ENCODE assay signal across 17 cellular contexts in genomic region chr19:5799247-5800241, GRCh38. TPM values are rescaled to one million over a fixed set of nuclear protein-coding genes. Genes with fewer than 3 reads are reported as not detected.
DNase-seq lines count a peak whose midpoint lies in the region; ATAC-seq lines count a peak whose summit lies in the region.
"Had no signal": no experiment of that assay in that cellular context is flagged by ENCODE, and none has a peak within 500 bp of the region (broad histone marks: within the 10 kb centered on the region; RNA-seq: fewer than 3 reads in every experiment).

No MANE protein-coding gene starts in this region.

- H2AK5ac ChIP-seq in neuronal stem cell (ENCODE audit: low read depth, low read length): peak overlapping the region; percentile 63

- H3K4ac ChIP-seq in neuronal stem cell (ENCODE audit: low read length): peak overlapping the region; percentile 66

- H4K8ac ChIP-seq in neuronal stem cell (ENCODE audit: low read depth, low read length): no peak overlapping the region

- H3K4me2 ChIP-seq in neuronal stem cell (ENCODE audit: insufficient read depth, low read length, poor library complexity, severe bottlenecking): no peak overlapping the region
- H3K4me2 ChIP-seq: PC-9 had no signal

- H2AFZ ChIP-seq in neuronal stem cell (ENCODE audit: low read length): peak overlapping the region; percentile 45
- H2AFZ ChIP-seq: PC-9 had no signal

- no CpG with 5 or more reads among the region's 37 CpGs for WGBS in neuronal stem cell (ENCODE audit: extremely low coverage in 2 of 2, insufficient read length in 2 of 2, insufficient replicate concordance in 1 of 2), 2 donors

- no peak overlapping the region for H4K91ac ChIP-seq in neuronal stem cell (ENCODE audit: low read depth, low read length, poor library complexity)

- no peak overlapping the region for H3K23ac ChIP-seq in neuronal stem cell (ENCODE audit: low read depth, low read length, poor library complexity)

- intact Hi-C loops in cardiac septum (cut with DNase I): loop anchor here (5.0 kb wide), 1 partner anchor 168 kb away; no protein-coding TSS in a partner anchor
- intact Hi-C loops in posterior cingulate gyrus (cut with DNase I): no loop called here

- H2BK12ac ChIP-seq in neuronal stem cell (ENCODE audit: low read length): no peak overlapping the region

- H3K9ac ChIP-seq in NT2/D1 (ENCODE audit: insufficient read length, low read depth) (peak overlapping the region; percentile 44), neuronal stem cell (ENCODE audit: low read depth, low read length, poor library complexity) (peak overlapping the region; percentile 44)

- H3K36me3 ChIP-seq in NT2/D1 (ENCODE audit: insufficient read depth, insufficient read length, low read length): no peaks in the 10 kb centered on the region
- no peaks in the 10 kb centered on the region for H3K36me3 ChIP-seq in neuronal stem cell (replicated peaks in 1 of 2; ENCODE audit: control insufficient read depth in 2 of 2, insufficient read depth in 2 of 2, low read length in 2 of 2)
- H3K36me3 ChIP-seq: cardiac muscle cell, transverse colon had no signal

- peaks cover 19% of the 10 kb centered on the region for H3K4me1 ChIP-seq in NT2/D1 (ENCODE audit: insufficient read depth, insufficient read length)
- H3K4me1 ChIP-seq in neuronal stem cell (ENCODE audit: control insufficient read depth in 2 of 2, insufficient read depth in 1 of 2, low read depth in 1 of 2, low read length in 2 of 2): peaks cover 15 to 24% of the 10 kb centered on the region in 2 donors

- H3K79me1 ChIP-seq in neuronal stem cell (ENCODE audit: low read depth, low read length): peaks cover 4% of the 10 kb centered on the region

- H3K14ac ChIP-seq in neuronal stem cell (ENCODE audit: low read length): no peak overlapping the region

- H3K4me3 ChIP-seq in Jurkat, Clone E6-1 (ENCODE audit: low read length): no peak overlapping the region
- H3K4me3 ChIP-seq in NT2/D1 (ENCODE audit: insufficient read length, low read depth) (no peak overlapping the region), neuronal stem cell (ENCODE audit: low read length in 2 of 2) (no peak overlapping the region)
- H3K4me3 ChIP-seq: cardiac muscle cell, PC-9, transverse colon had no signal

- H3K9me3 ChIP-seq in NT2/D1 (ENCODE audit: insufficient read depth, low read length): no peaks in the 10 kb centered on the region
- H3K9me3 ChIP-seq in neuronal stem cell (replicated peaks in 1 of 2; ENCODE audit: control insufficient read depth in 2 of 2, insufficient read depth in 1 of 2, low read depth in 1 of 2, low read length in 2 of 2): peaks cover 0 to 5% of the 10 kb centered on the region in 2 donors
- H3K9me3 ChIP-seq: transverse colon had no signal

- no peak for ATAC-seq in GM18858 (IDR thresholded peaks at IDR 0.05; ENCODE audit: unreplicated experiment)
- no peak for ATAC-seq in GM21737 (IDR thresholded peaks at IDR 0.05; ENCODE audit: unreplicated experiment)
- ATAC-seq: activated naive CD4-positive, alpha-beta T cell treated with anti-CD3 and anti-CD28 coated beads, Interleukin-2, amount 50 U/mL, for 72 hours had no signal

- H3K27ac ChIP-seq in neuronal stem cell (replicated peaks; ENCODE audit: low read length): no peak overlapping the region
- H3K27ac ChIP-seq: C4-2B, cardiac muscle cell, PC-9, transverse colon had no signal

- DNase-seq in Jurkat, Clone E6-1 (ENCODE audit: low read depth, low spot score): peak; percentile 56
- DNase-seq in NT2/D1 (ENCODE audit: low read depth, low spot score) (no peak), cardiac septum (ENCODE audit: low spot score) (peak; percentile 82), neuronal stem cell (ENCODE audit: low spot score) (no peak), posterior cingulate gyrus (no peak), NCI-H1694 (lab: John Stamatoyannopoulos, UW) (no peak)
- DNase-seq: activated CD4-positive, alpha-beta T cell treated with anti-CD3 and anti-CD28 coated beads for 1 hour; foreskin melanocyte; NCI-H446 treated with DMSO at 0.1 percent for 48 hours; PC-9; transverse colon had no signal

- no peak overlapping the region for H2BK120ac ChIP-seq in neuronal stem cell (ENCODE audit: low read depth, low read length)

- peak overlapping the region; percentile 71 for H3K18ac ChIP-seq in neuronal stem cell (ENCODE audit: low read length)

- peak overlapping the region; percentile 92 for H2BK15ac ChIP-seq in neuronal stem cell (ENCODE audit: low read length)

- H2BK5ac ChIP-seq in neuronal stem cell (ENCODE audit: low read length): peak overlapping the region; percentile 24

- peaks cover 10% of the 10 kb centered on the region for H3K27me3 ChIP-seq in NT2/D1 (ENCODE audit: insufficient read depth, insufficient read length)
- peaks cover 0 to 10% (median 2%) of the 10 kb centered on the region in 3 experiments for H3K27me3 ChIP-seq in neuronal stem cell (ENCODE audit: control insufficient read depth in 3 of 3, insufficient read depth in 3 of 3, low read depth in 1 of 3, low read length in 3 of 3)
- H3K27me3 ChIP-seq: cardiac muscle cell had no signal

RNA-seq across cellular contexts. Expression of gene NRTN, which starts 5.3 kb away (rescaled TPM):
- 6.9 TPM for polyA plus RNA-seq in Jurkat, Clone E6-1 (2012; ENCODE audit: insufficient read depth, insufficient read length)
- total RNA-seq in cardiac septum: 23.6 TPM
- 8.2 TPM for polyA plus RNA-seq in neuronal stem cell (2013, experiment 1 of 2)
- polyA plus RNA-seq in neuronal stem cell (2013, experiment 2 of 2): 7.9 TPM

RNA-seq across cellular contexts. Expression of gene DUS3L, which starts 8.6 kb away (rescaled TPM):
- 84.4 TPM for polyA plus RNA-seq in Jurkat, Clone E6-1 (2012; ENCODE audit: insufficient read depth, insufficient read length)
- 21.6 TPM for total RNA-seq in cardiac septum
- polyA plus RNA-seq in neuronal stem cell (2013, experiment 1 of 2): 11.6 TPM
- polyA plus RNA-seq in neuronal stem cell (2013, experiment 2 of 2): 10.8 TPM

RNA-seq across cellular contexts. Expression of gene PRR22, which starts 15.0 kb away (rescaled TPM):
- polyA plus RNA-seq in Jurkat, Clone E6-1 (2012; ENCODE audit: insufficient read depth, insufficient read length): 7.1 TPM
- 1.3 TPM for total RNA-seq in cardiac septum
- 0.68 TPM for polyA plus RNA-seq in neuronal stem cell (2013, experiment 1 of 2)
- 0.62 TPM for polyA plus RNA-seq in neuronal stem cell (2013, experiment 2 of 2)

RNA-seq across cellular contexts. Expression of gene FUT6, which starts 40.0 kb away (rescaled TPM):
- polyA plus RNA-seq in Jurkat, Clone E6-1 (2012; ENCODE audit: insufficient read depth, insufficient read length): not detected
- not detected for total RNA-seq in cardiac septum
- polyA plus RNA-seq in neuronal stem cell (2013, experiment 1 of 2): 0.11 TPM
- 0.06 TPM for polyA plus RNA-seq in neuronal stem cell (2013, experiment 2 of 2)
- total RNA-seq: cardiac muscle cell, pulmonary artery endothelial cell had no signal
- polyA plus RNA-seq: cardiac muscle cell had no signal

RNA-seq across cellular contexts. Expression of gene FUT3, which starts 51.7 kb away (rescaled TPM):
- not detected for polyA plus RNA-seq in Jurkat, Clone E6-1 (2012; ENCODE audit: insufficient read depth, insufficient read length)
- total RNA-seq in cardiac septum: not detected
- 1.4 TPM for polyA plus RNA-seq in neuronal stem cell (2013, experiment 1 of 2)
- 1.3 TPM for polyA plus RNA-seq in neuronal stem cell (2013, experiment 2 of 2)
- total RNA-seq: pulmonary artery endothelial cell had no signal
- polyA plus RNA-seq: cardiac muscle cell had no signal

Comparison
In these comparisons a context has a peak if more than half of its experiments do, and no peak if none do; other contexts are left out.
1. DNase-seq: peak in Jurkat, Clone E6-1 (single experiment) and cardiac septum (single experiment); none in NT2/D1 (single experiment), neuronal stem cell (single experiment), posterior cingulate gyrus (0 of 10) and NCI-H1694 (single experiment).